Comparison of ENCODE assay signal across 19 cellular contexts in genomic region chr11:71478216-71478840, GRCh38. TPM values are rescaled to one million over a fixed set of nuclear protein-coding genes. Genes with fewer than 3 reads are reported as not detected.
DNase-seq lines count a peak whose midpoint lies in the region; ATAC-seq, FAIRE-seq and TF ChIP-seq lines count a peak whose summit lies in the region.
"Had no signal": no experiment of that assay in that cellular context is flagged by ENCODE, and none has a peak within 500 bp of the region (broad histone marks: within the 10 kb centered on the region; RNA-seq: fewer than 3 reads in every experiment).

No MANE protein-coding gene starts in this region.

- peak in 1 of 2 donors; percentile 17 for ATAC-seq in natural killer cell treated with Interleukin-12 subunit alpha and Interleukin-12 subunit beta and Interleukin-15 and Interleukin-18, amount 100 ng/mL, for 72 hours
- no peak for ATAC-seq in natural killer cell
- no peak for ATAC-seq in K562
- ATAC-seq in GM18519 (IDR thresholded peaks at IDR 0.05; ENCODE audit: low FRiP score, unreplicated experiment): no peak
- ATAC-seq: CD8-positive, alpha-beta T cell had no signal

- no peak for TF ChIP-seq RAD21 in K562 (CRISPR knock-in tag; conservative IDR thresholded peaks at IDR 0.05 in 1 of 2, IDR thresholded peaks at IDR 0.05 in 1 of 2)

- TF ChIP-seq CTCF in natural killer cell (IDR thresholded peaks at IDR 0.05): no peak
- no peak for TF ChIP-seq CTCF in K562 (IDR thresholded peaks at IDR 0.05 in 2 of 3, conservative IDR thresholded peaks at IDR 0.05 in 1 of 3; ENCODE audit: insufficient read depth in 2 of 3, low read depth in 1 of 3, low read length in 3 of 3)

- H3K36me3 Mint-ChIP-seq in natural killer cell treated with Interleukin-12 subunit alpha and Interleukin-12 subunit beta and Interleukin-15 and Interleukin-18, amount 100 ng/mL, for 72 hours: peaks cover 2% of the 10 kb centered on the region
- peaks cover 2% of the 10 kb centered on the region for H3K36me3 Mint-ChIP-seq in natural killer cell

- H3K4me1 ChIP-seq in K562 (replicated peaks in 1 of 2; ENCODE audit: control insufficient read depth in 2 of 2, insufficient read depth in 2 of 2, low read length in 2 of 2) (peaks cover 0 to 15% of the 10 kb centered on the region in 2 experiments; a peak in 3 of 5 replicates), neuronal stem cell (ENCODE audit: control insufficient read depth in 2 of 2, insufficient read depth in 1 of 2, low read depth in 1 of 2, low read length in 2 of 2) (peaks cover 0 to 9% of the 10 kb centered on the region in 2 donors)
- H3K4me1 ChIP-seq: HAP-1 had no signal

- 75% methylated on average over 17 of the region's 24 CpGs for WGBS in K562 (ENCODE audit: insufficient coverage, low coverage, missing lambda C conversion rate)
- WGBS in neuronal stem cell (ENCODE audit: extremely low coverage in 2 of 2, insufficient read length in 2 of 2, insufficient replicate concordance in 1 of 2), 2 donors: no CpG with 5 or more reads among the region's 24 CpGs

- no peak for FAIRE-seq in K562 (lab: Jason Lieb, UNC)
- FAIRE-seq: A204.1, GM18507 had no signal

- H4K8ac ChIP-seq in neuronal stem cell (ENCODE audit: low read depth, low read length): no peak overlapping the region

- H3K9me1 ChIP-seq in K562 (ENCODE audit: control insufficient read depth, insufficient read depth, low read length): no peaks in the 10 kb centered on the region

- CTCF ChIA-PET in K562 (lab: Yijun Ruan, JAX; ENCODE audit: low intra/inter-chr PET ratio): no interaction called here

- H3K27ac Mint-ChIP-seq in natural killer cell treated with Interleukin-12 subunit alpha and Interleukin-12 subunit beta and Interleukin-15 and Interleukin-18, amount 100 ng/mL, for 72 hours: no peak overlapping the region
- no peak overlapping the region for H3K27ac Mint-ChIP-seq in natural killer cell
- H3K27ac Mint-ChIP-seq: B cell; CD8-positive, alpha-beta T cell; IgD-negative memory B cell had no signal

- H3K27me3 ChIP-seq in K562 (ENCODE audit: control insufficient read depth in 2 of 2, insufficient read depth in 2 of 2, low read length in 2 of 2) (no peaks in the 10 kb centered on the region), neuronal stem cell (ENCODE audit: control insufficient read depth in 3 of 3, insufficient read depth in 3 of 3, low read depth in 1 of 3, low read length in 3 of 3) (no peaks in the 10 kb centered on the region)

- no peak overlapping the region for H3K4me3 Mint-ChIP-seq in natural killer cell treated with Interleukin-12 subunit alpha and Interleukin-12 subunit beta and Interleukin-15 and Interleukin-18, amount 100 ng/mL, for 72 hours
- H3K4me3 Mint-ChIP-seq in natural killer cell: no peak overlapping the region
- H3K4me3 Mint-ChIP-seq: B cell; CD14-positive monocyte; CD8-positive, alpha-beta T cell; IgD-negative memory B cell had no signal

- no peak overlapping the region for H2BK120ac ChIP-seq in neuronal stem cell (ENCODE audit: low read depth, low read length)

- in situ Hi-C loops in K562 (cut with MboI): no loop called here

- TF ChIP-seq POLR2A in K562 (conservative IDR thresholded peaks at IDR 0.05): no peak

- H2AFZ ChIP-seq in K562 (ENCODE audit: low read depth, low read length) (no peak overlapping the region), neuronal stem cell (ENCODE audit: low read length) (no peak overlapping the region)

- TF ChIP-seq EP300 in K562 (IDR thresholded peaks at IDR 0.05; ENCODE audit: low read length): no peak

- H3K18ac ChIP-seq in neuronal stem cell (ENCODE audit: low read length): no peak overlapping the region

- H3K9ac ChIP-seq in K562 (ENCODE audit: insufficient read depth in 1 of 2, low read depth in 2 of 2, low read length in 2 of 2) (no peak overlapping the region), neuronal stem cell (ENCODE audit: low read depth, low read length, poor library complexity) (no peak overlapping the region)

- H3K4ac ChIP-seq in neuronal stem cell (ENCODE audit: low read length): no peak overlapping the region

- DNase-seq in natural killer cell treated with Interleukin-12 subunit alpha and Interleukin-12 subunit beta and Interleukin-15 and Interleukin-18, amount 100 ng/mL, for 72 hours (ENCODE audit: low spot score): peak; percentile 40
- DNase-seq in natural killer cell: no peak
- DNase-seq in K562 (ENCODE audit: extremely low read depth in 1 of 4, low spot score in 3 of 4): no peak
- no peak for DNase-seq in neuronal stem cell (ENCODE audit: low spot score)
- no peak for DNase-seq in mesenteric fat pad (ENCODE audit: low spot score)
- no peak for DNase-seq in NCI-H446 treated with DMSO at 0.1 percent for 48 hours (lab: John Stamatoyannopoulos, UW)
- DNase-seq: COR-L47, DMS53, GF-D8, GOT3 had no signal

- peaks cover 0 to 4% of the 10 kb centered on the region in 2 donors for H3K4me1 Mint-ChIP-seq in natural killer cell treated with Interleukin-12 subunit alpha and Interleukin-12 subunit beta and Interleukin-15 and Interleukin-18, amount 100 ng/mL, for 72 hours (ENCODE audit: low read depth in 2 of 2)
- H3K4me1 Mint-ChIP-seq in natural killer cell: no peaks in the 10 kb centered on the region
- H3K4me1 Mint-ChIP-seq: B cell, CD14-positive monocyte had no signal

- no peak overlapping the region for H2BK12ac ChIP-seq in neuronal stem cell (ENCODE audit: low read length)

- no peak overlapping the region for H3K14ac ChIP-seq in neuronal stem cell (ENCODE audit: low read length)

- no peak overlapping the region for H2BK5ac ChIP-seq in neuronal stem cell (ENCODE audit: low read length)

- H3K9me3 ChIP-seq in K562 (replicated peaks; ENCODE audit: control insufficient read depth, insufficient read depth, low read depth, low read length) (no peaks in the 10 kb centered on the region), neuronal stem cell (replicated peaks in 1 of 2; ENCODE audit: control insufficient read depth in 2 of 2, insufficient read depth in 1 of 2, low read depth in 1 of 2, low read length in 2 of 2) (no peaks in the 10 kb centered on the region)
- H3K9me3 ChIP-seq: HAP-1 had no signal

- no peaks in the 10 kb centered on the region for H3K27me3 Mint-ChIP-seq in natural killer cell treated with Interleukin-12 subunit alpha and Interleukin-12 subunit beta and Interleukin-15 and Interleukin-18, amount 100 ng/mL, for 72 hours
- H3K27me3 Mint-ChIP-seq in natural killer cell (ENCODE audit: low read depth in 2 of 2): no peaks in the 10 kb centered on the region
- H3K27me3 Mint-ChIP-seq: B cell, IgD-negative memory B cell had no signal

- H3K9me3 Mint-ChIP-seq in natural killer cell treated with Interleukin-12 subunit alpha and Interleukin-12 subunit beta and Interleukin-15 and Interleukin-18, amount 100 ng/mL, for 72 hours: no peaks in the 10 kb centered on the region
- H3K9me3 Mint-ChIP-seq in natural killer cell: no peaks in the 10 kb centered on the region
- H3K9me3 Mint-ChIP-seq: CD8-positive, alpha-beta T cell; IgD-negative memory B cell had no signal

- H2AK5ac ChIP-seq in neuronal stem cell (ENCODE audit: low read depth, low read length): peak overlapping the region; percentile 30

- H2BK15ac ChIP-seq in neuronal stem cell (ENCODE audit: low read length): no peak overlapping the region

- H3K79me1 ChIP-seq in neuronal stem cell (ENCODE audit: low read depth, low read length): no peaks in the 10 kb centered on the region

- H3K23ac ChIP-seq in neuronal stem cell (ENCODE audit: low read depth, low read length, poor library complexity): peak overlapping the region; percentile 58

- intact Hi-C loops in natural killer cell (cut with micrococcal nuclease): no loop called here
- intact Hi-C loops in K562 (cut with micrococcal nuclease): no loop called here

- POLR2A ChIA-PET in K562 (lab: Yijun Ruan, JAX): interaction anchor here (0.6 kb wide), 1 partner anchor 753 kb away, joined by 3 read pairs; no protein-coding TSS in a partner anchor

- no peak overlapping the region for H3K27ac ChIP-seq in K562 (ENCODE audit: extremely low read depth, low read depth, low read length)
- no peak overlapping the region for H3K27ac ChIP-seq in neuronal stem cell (replicated peaks; ENCODE audit: low read length)

- no peaks in the 10 kb centered on the region for H3K79me2 ChIP-seq in K562 (ENCODE audit: control insufficient read depth, insufficient read depth, low read length)

- H4K91ac ChIP-seq in neuronal stem cell (ENCODE audit: low read depth, low read length, poor library complexity): no peak overlapping the region

- H3K4me2 ChIP-seq in K562 (ENCODE audit: insufficient read depth, low read length): no peak overlapping the region
- no peak overlapping the region for H3K4me2 ChIP-seq in neuronal stem cell (ENCODE audit: insufficient read depth, low read length, poor library complexity, severe bottlenecking)

- TSS peak; percentile 39 for BruUV-seq in K562 (replicated peaks; lab: Mats Ljungman, UMichigan)

- H3K4me3 ChIP-seq in K562: no peak overlapping the region
- H3K4me3 ChIP-seq in neuronal stem cell (ENCODE audit: low read length in 2 of 2): no peak overlapping the region
- H3K4me3 ChIP-seq: HAP-1 had no signal

- H3K36me3 ChIP-seq in K562 (ENCODE audit: control insufficient read depth, insufficient read depth, low read length) (peaks cover 75% of the 10 kb centered on the region; the same call in 2 of the 3 replicates), neuronal stem cell (replicated peaks in 1 of 2; ENCODE audit: control insufficient read depth in 2 of 2, insufficient read depth in 2 of 2, low read length in 2 of 2) (peaks cover 18 to 88% of the 10 kb centered on the region in 2 donors)

- no peaks in the 10 kb centered on the region for H4K20me1 ChIP-seq in K562 (replicated peaks; ENCODE audit: control insufficient read depth, insufficient read depth, low read length)

RNA-seq across cellular contexts. Expression of gene NADSYN1, which starts 25.3 kb away (rescaled TPM):
- 100 to 1,000 TPM; 117 to 129 TPM for total RNA-seq in natural killer cell treated with Interleukin-12 subunit alpha and Interleukin-12 subunit beta and Interleukin-15 and Interleukin-18, amount 100 ng/mL, for 72 hours
- 100 to 1,000 TPM; 134 to 156 (median 150) TPM for total RNA-seq in natural killer cell
- total RNA-seq in K562 (2011; cell fraction: chromatin; rRNA removed; ENCODE audit: low replicate concordance): 145 and 274 TPM in 2 replicates
- 145 TPM in 2 replicates for total RNA-seq in K562 (2011; cell fraction: nucleolus; rRNA removed)
- 145 and 159 TPM in 2 replicates for total RNA-seq in K562 (2011; cell fraction: nucleoplasm; rRNA removed)
- total RNA-seq in K562 (2014; rRNA removed): 44.5 and 53.6 TPM in 2 replicates
- total RNA-seq in K562 (2014; rRNA removed; fragmentation: Illumina TruSeq; extraction: Trizol): 26.3 and 27.4 TPM in 2 replicates
- total RNA-seq in K562 (2015; rRNA removed; fragmentation: Illumina TruSeq; extraction: Trizol): 41.7 and 42.8 TPM in 2 replicates
- total RNA-seq in K562 (2021): 47.9 and 51.6 TPM in 2 replicates
- polyA plus RNA-seq in K562 (2011; rRNA removed): 43.2 and 51.7 TPM in 2 replicates
- 39.6 and 42.6 TPM in 2 replicates for polyA plus RNA-seq in K562 (2011; cell fraction: cytosol; rRNA removed)
- 255 and 291 TPM in 2 replicates for polyA plus RNA-seq in K562 (2011; cell fraction: nucleus; rRNA removed)
- 53.2 and 78.7 TPM in 2 replicates for polyA plus RNA-seq in K562 (2012)
- 40.3 and 42.1 TPM in 2 replicates for polyA plus RNA-seq in K562 (2014; fragmentation: Illumina TruSeq; extraction: Trizol)
- polyA plus RNA-seq in K562 (2014; fragmentation: Nextera tagmentation; extraction: Ambion mirVana): 10 to 100 TPM; 12.7 to 14.6 TPM
- polyA plus RNA-seq in K562 (2014; rRNA removed): 54.0 and 57.3 TPM in 2 replicates
- 42.5 and 45.5 TPM in 2 replicates for polyA minus RNA-seq in K562 (2011; rRNA and poly(A)+ RNA removed)
- polyA minus RNA-seq in K562 (2011; cell fraction: cytosol; rRNA and poly(A)+ RNA removed): 18.2 and 28.0 TPM in 2 replicates
- polyA minus RNA-seq in K562 (2011; cell fraction: nucleus; rRNA and poly(A)+ RNA removed): 113 and 147 TPM in 2 replicates
- polyA plus RNA-seq in neuronal stem cell (2013, experiment 1 of 2): 16.3 TPM
- polyA plus RNA-seq in neuronal stem cell (2013, experiment 2 of 2): 16.8 TPM
- 48.0 TPM for total RNA-seq in mesenteric fat pad

RNA-seq across cellular contexts. Expression of gene DHCR7, which starts 30.1 kb away (rescaled TPM):
- total RNA-seq in natural killer cell treated with Interleukin-12 subunit alpha and Interleukin-12 subunit beta and Interleukin-15 and Interleukin-18, amount 100 ng/mL, for 72 hours: 100 to 1,000 TPM in 1 of 2 donors, 10 to 100 TPM in 1; 75.8 to 104 TPM
- 10 to 100 TPM; 12.5 to 18.1 (median 15.9) TPM for total RNA-seq in natural killer cell
- 183 and 461 TPM in 2 replicates for total RNA-seq in K562 (2011; cell fraction: chromatin; rRNA removed; ENCODE audit: low replicate concordance)
- total RNA-seq in K562 (2011; cell fraction: nucleolus; rRNA removed): 625 and 780 TPM in 2 replicates
- total RNA-seq in K562 (2011; cell fraction: nucleoplasm; rRNA removed): 410 and 462 TPM in 2 replicates
- total RNA-seq in K562 (2014; rRNA removed): 96.8 and 126 TPM in 2 replicates
- total RNA-seq in K562 (2014; rRNA removed; fragmentation: Illumina TruSeq; extraction: Trizol): 34.2 and 38.0 TPM in 2 replicates
- 45.5 and 48.0 TPM in 2 replicates for total RNA-seq in K562 (2015; rRNA removed; fragmentation: Illumina TruSeq; extraction: Trizol)
- 176 and 181 TPM in 2 replicates for total RNA-seq in K562 (2021)
- 107 and 268 TPM in 2 replicates for polyA plus RNA-seq in K562 (2011; rRNA removed)
- polyA plus RNA-seq in K562 (2011; cell fraction: cytosol; rRNA removed): 249 and 261 TPM in 2 replicates
- 198 and 205 TPM in 2 replicates for polyA plus RNA-seq in K562 (2011; cell fraction: nucleus; rRNA removed)
- polyA plus RNA-seq in K562 (2012): 92.0 and 179 TPM in 2 replicates
- 136 and 192 TPM in 2 replicates for polyA plus RNA-seq in K562 (2014; fragmentation: Illumina TruSeq; extraction: Trizol)
- 10 to 100 TPM in 1 of 2 experiments, 1 to 10 TPM in 1; 8.4 to 14.5 TPM for polyA plus RNA-seq in K562 (2014; fragmentation: Nextera tagmentation; extraction: Ambion mirVana)
- 82.4 and 83.0 TPM in 2 replicates for polyA plus RNA-seq in K562 (2014; rRNA removed)
- polyA minus RNA-seq in K562 (2011; rRNA and poly(A)+ RNA removed): 91.4 and 116 TPM in 2 replicates
- 249 and 302 TPM in 2 replicates for polyA minus RNA-seq in K562 (2011; cell fraction: cytosol; rRNA and poly(A)+ RNA removed)
- polyA minus RNA-seq in K562 (2011; cell fraction: nucleus; rRNA and poly(A)+ RNA removed): 51.8 and 90.1 TPM in 2 replicates
- polyA plus RNA-seq in neuronal stem cell (2013, experiment 1 of 2): 138 TPM
- polyA plus RNA-seq in neuronal stem cell (2013, experiment 2 of 2): 140 TPM
- 26.3 TPM for total RNA-seq in mesenteric fat pad

RNA-seq across cellular contexts. Expression of gene KRTAP5-7, which starts 48.7 kb away (rescaled TPM):
- total RNA-seq in natural killer cell treated with Interleukin-12 subunit alpha and Interleukin-12 subunit beta and Interleukin-15 and Interleukin-18, amount 100 ng/mL, for 72 hours: under 1 TPM in 1 of 2 donors, not detected in 1; 0.26 TPM
- under 1 TPM in 2 of 3 donors, not detected in 1; 0.19 to 0.25 TPM for total RNA-seq in natural killer cell
- total RNA-seq in K562 (2011; cell fraction: chromatin; rRNA removed; ENCODE audit: low replicate concordance): not detected in 2 replicates
- not detected in 2 replicates for total RNA-seq in K562 (2011; cell fraction: nucleolus; rRNA removed)
- total RNA-seq in K562 (2011; cell fraction: nucleoplasm; rRNA removed): not detected in 2 replicates
- not detected in 2 replicates for total RNA-seq in K562 (2014; rRNA removed)
- total RNA-seq in K562 (2014; rRNA removed; fragmentation: Illumina TruSeq; extraction: Trizol): not detected in 2 replicates
- not detected in 2 replicates for total RNA-seq in K562 (2015; rRNA removed; fragmentation: Illumina TruSeq; extraction: Trizol)
- not detected in 2 replicates for total RNA-seq in K562 (2021)
- not detected in 2 replicates for polyA plus RNA-seq in K562 (2011; rRNA removed)
- polyA plus RNA-seq in K562 (2011; cell fraction: cytosol; rRNA removed): not detected in 2 replicates
- not detected in 2 replicates for polyA plus RNA-seq in K562 (2011; cell fraction: nucleus; rRNA removed)
- not detected in 2 replicates for polyA plus RNA-seq in K562 (2012)
- not detected in 2 replicates for polyA plus RNA-seq in K562 (2014; fragmentation: Illumina TruSeq; extraction: Trizol)
- not detected for polyA plus RNA-seq in K562 (2014; fragmentation: Nextera tagmentation; extraction: Ambion mirVana)
- not detected in 2 replicates for polyA plus RNA-seq in K562 (2014; rRNA removed)
- not detected in 2 replicates for polyA minus RNA-seq in K562 (2011; rRNA and poly(A)+ RNA removed)
- not detected in 2 replicates for polyA minus RNA-seq in K562 (2011; cell fraction: cytosol; rRNA and poly(A)+ RNA removed)
- polyA minus RNA-seq in K562 (2011; cell fraction: nucleus; rRNA and poly(A)+ RNA removed): not detected in 2 replicates
- polyA plus RNA-seq in neuronal stem cell (2013, experiment 1 of 2): 0.03 TPM
- not detected for polyA plus RNA-seq in neuronal stem cell (2013, experiment 2 of 2)
- 0.39 TPM for total RNA-seq in mesenteric fat pad
- total RNA-seq: CD8-positive, alpha-beta T cell; HT1080 had no signal
- polyA plus RNA-seq: CD14-positive monocyte, IgD-negative memory B cell had no signal

RNA-seq across cellular contexts. Expression of gene KRTAP5-8, which starts 59.5 kb away (rescaled TPM):
- not detected for total RNA-seq in natural killer cell treated with Interleukin-12 subunit alpha and Interleukin-12 subunit beta and Interleukin-15 and Interleukin-18, amount 100 ng/mL, for 72 hours
- not detected for total RNA-seq in natural killer cell
- not detected in 2 replicates for total RNA-seq in K562 (2011; cell fraction: chromatin; rRNA removed; ENCODE audit: low replicate concordance)
- total RNA-seq in K562 (2011; cell fraction: nucleolus; rRNA removed): not detected in 2 replicates
- not detected in 2 replicates for total RNA-seq in K562 (2011; cell fraction: nucleoplasm; rRNA removed)
- total RNA-seq in K562 (2014; rRNA removed): not detected in 2 replicates
- not detected in 2 replicates for total RNA-seq in K562 (2014; rRNA removed; fragmentation: Illumina TruSeq; extraction: Trizol)
- not detected in 2 replicates for total RNA-seq in K562 (2015; rRNA removed; fragmentation: Illumina TruSeq; extraction: Trizol)
- total RNA-seq in K562 (2021): not detected in 2 replicates
- polyA plus RNA-seq in K562 (2011; rRNA removed): not detected in 2 replicates
- polyA plus RNA-seq in K562 (2011; cell fraction: cytosol; rRNA removed): not detected in 2 replicates
- not detected in 2 replicates for polyA plus RNA-seq in K562 (2011; cell fraction: nucleus; rRNA removed)
- not detected in 2 replicates for polyA plus RNA-seq in K562 (2012)
- polyA plus RNA-seq in K562 (2014; fragmentation: Illumina TruSeq; extraction: Trizol): not detected in 2 replicates
- not detected for polyA plus RNA-seq in K562 (2014; fragmentation: Nextera tagmentation; extraction: Ambion mirVana)
- polyA plus RNA-seq in K562 (2014; rRNA removed): not detected in 2 replicates
- polyA minus RNA-seq in K562 (2011; rRNA and poly(A)+ RNA removed): not detected in 2 replicates
- polyA minus RNA-seq in K562 (2011; cell fraction: cytosol; rRNA and poly(A)+ RNA removed): not detected in 2 replicates
- polyA minus RNA-seq in K562 (2011; cell fraction: nucleus; rRNA and poly(A)+ RNA removed): not detected in 2 replicates
- polyA plus RNA-seq in neuronal stem cell (2013, experiment 1 of 2): not detected
- 0.03 TPM for polyA plus RNA-seq in neuronal stem cell (2013, experiment 2 of 2)
- total RNA-seq in mesenteric fat pad: not detected
- total RNA-seq: HT1080 had no signal
- polyA plus RNA-seq: CD14-positive monocyte, IgD-negative memory B cell had no signal
